27 cellular contexts compared by ENCODE assay signal in the genomic region with DNA sequence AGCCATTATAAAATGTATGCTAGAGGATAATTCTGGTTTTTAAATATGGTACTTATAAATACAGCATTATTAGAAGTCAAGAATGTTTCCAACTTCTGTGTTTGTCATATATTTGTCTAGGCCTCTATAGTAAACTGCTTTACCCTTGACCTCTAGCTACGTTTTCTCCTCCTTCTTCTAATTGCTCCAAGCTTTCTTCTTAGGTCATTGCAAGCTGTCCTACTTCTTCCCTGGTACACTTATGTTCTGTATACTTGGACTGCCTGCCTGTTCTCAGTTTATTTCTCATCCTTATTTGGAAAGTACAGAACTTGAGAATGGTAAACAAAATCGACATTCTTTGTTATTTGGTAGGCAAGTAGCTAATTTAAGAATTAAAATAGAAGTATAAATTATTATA. TPM values are rescaled to one million over a fixed set of nuclear protein-coding genes. Genes with fewer than 3 reads are reported as not detected.
A peak's percentile ranks its signal among the peaks of the same experiment; 100 is the strongest.
DNase-seq lines count a peak whose midpoint lies in the region; ATAC-seq, FAIRE-seq and TF ChIP-seq lines count a peak whose summit lies in the region.
"Had no signal": no experiment of that assay in that cellular context is flagged by ENCODE, and none has a peak within 500 bp of the region (broad histone marks: within the 10 kb centered on the region; RNA-seq: fewer than 3 reads in every experiment).

No MANE protein-coding gene starts in this region.

- H3K27ac ChIP-seq in epithelial cell of prostate (peak overlapping the region; percentile 86), substantia nigra (ENCODE audit: low read depth, low read length, poor library complexity, severe bottlenecking) (no peak overlapping the region), stomach (peak overlapping the region in 1 of 5 donors; percentile 41)
- H3K27ac ChIP-seq: cardiac muscle cell, foreskin keratinocyte, left ventricle myocardium inferior, tibial nerve, VCaP had no signal

- H3K9me3 ChIP-seq in skeletal muscle satellite cell (replicated peaks; ENCODE audit: low read length) (peaks cover 9% of the 10 kb centered on the region), stomach (no peaks in the 10 kb centered on the region)
- H3K9me3 ChIP-seq: tibial nerve had no signal

- TF ChIP-seq CTCF in stomach (IDR thresholded peaks at IDR 0.05) = no peak

- FAIRE-seq in H54 (lab: Jason Lieb, UNC) = peak; percentile 15
- FAIRE-seq: G401.6 had no signal

- H3K36me3 ChIP-seq in skeletal muscle satellite cell (ENCODE audit: insufficient read depth, low read length) (no peaks in the 10 kb centered on the region), stomach (no peaks in the 10 kb centered on the region)
- H3K36me3 ChIP-seq: cardiac muscle cell, left ventricle myocardium inferior, tibial nerve had no signal

- TF ChIP-seq POLR2A in H54 (IDR thresholded peaks at IDR 0.05; ENCODE audit: low read depth, low read length) (no peak), stomach (IDR thresholded peaks at IDR 0.05) (no peak)

- H3K9ac ChIP-seq in skeletal muscle satellite cell (ENCODE audit: low read depth, low read length) = peak overlapping the region; percentile 88

- H3K4me3 ChIP-seq in skeletal muscle satellite cell (ENCODE audit: low read length) (no peak overlapping the region), stomach (no peak overlapping the region)
- H3K4me3 ChIP-seq: cardiac muscle cell, left ventricle myocardium inferior, tibial nerve had no signal

- intact Hi-C loops in stomach (cut with DNase I; ENCODE audit: low total_unique reads) = no loop called here

- DNase-seq in H54 (ENCODE audit: insufficient read length, low spot score) (no peak), OCI-M1 (lab: John Stamatoyannopoulos, UW) (peak; percentile 43), epithelial cell of prostate (ENCODE audit: low read depth, low spot score) (no peak), substantia nigra (lab: John Stamatoyannopoulos, UW) (no peak), HUDEP-2 (lab: John Stamatoyannopoulos, UW; ENCODE audit: unreplicated experiment in 76 of 76) (no peak), stomach (no peak)
- DNase-seq: activated CD4-positive, alpha-beta T cell treated with anti-CD3 and anti-CD28 coated beads, Interleukin-2, amount 10 ng/mL, durations not matched to agents 7 days and 5 days; activated naive CD4-positive, alpha-beta T cell treated with anti-CD3 and anti-CD28 coated beads for 36 hours; anterior cingulate cortex; CD8-positive, alpha-beta memory T cell; foreskin keratinocyte; immature natural killer cell; KBM-7; left ventricle myocardium inferior; NCI-H1694 treated with DMSO at 0.1 percent for 48 hours; NCI-H2171; NCI-H524; nephron progenitor cell; NK-92 treated with Interleukin-12 subunit alpha and Interleukin-12 subunit beta, amount 100 ng/mL, for 24 hours; right cardiac atrium; RPMI8226 had no signal

- H3K4me2 ChIP-seq in skeletal muscle satellite cell (ENCODE audit: low read length) = no peak overlapping the region

- H3K4me1 ChIP-seq in skeletal muscle satellite cell (ENCODE audit: control insufficient read depth, insufficient read depth, low read length) = peaks cover 49% of the 10 kb centered on the region
- peaks cover 0 to 14% (median 3%) of the 10 kb centered on the region in 4 donors for H3K4me1 ChIP-seq in stomach
- H3K4me1 ChIP-seq: left ventricle myocardium inferior, tibial nerve had no signal

- 49 to 62% (median 52%) methylated on average over 2 of the region's 2 CpGs for WGBS in stomach, 5 donors

- no peak for TF ChIP-seq EP300 in stomach (IDR thresholded peaks at IDR 0.05)

- no peaks in the 10 kb centered on the region for H3K27me3 ChIP-seq in skeletal muscle satellite cell (ENCODE audit: control insufficient read depth, insufficient read depth, low read length)
- H3K27me3 ChIP-seq in stomach = no peaks in the 10 kb centered on the region
- H3K27me3 ChIP-seq: cardiac muscle cell, foreskin keratinocyte, tibial nerve had no signal

- no peak for ATAC-seq in HG03039 (IDR thresholded peaks at IDR 0.05; ENCODE audit: unreplicated experiment)
- ATAC-seq: foreskin keratinocyte, right cardiac atrium had no signal

RNA-seq across cellular contexts. Expression of a gene that starts 23.9 kb away (rescaled TPM):
- total RNA-seq in skeletal muscle satellite cell (2012; rRNA removed) = 116 and 172 TPM in 2 replicates
- total RNA-seq in stomach = 10 to 100 TPM; 15.8 to 84.1 (median 31.0) TPM
- polyA plus RNA-seq in stomach = 1 to 10 TPM; 3.5 to 4.7 (median 4.0) TPM
